ENCODE assay signal across 7 cellular contexts in the genomic region with DNA sequence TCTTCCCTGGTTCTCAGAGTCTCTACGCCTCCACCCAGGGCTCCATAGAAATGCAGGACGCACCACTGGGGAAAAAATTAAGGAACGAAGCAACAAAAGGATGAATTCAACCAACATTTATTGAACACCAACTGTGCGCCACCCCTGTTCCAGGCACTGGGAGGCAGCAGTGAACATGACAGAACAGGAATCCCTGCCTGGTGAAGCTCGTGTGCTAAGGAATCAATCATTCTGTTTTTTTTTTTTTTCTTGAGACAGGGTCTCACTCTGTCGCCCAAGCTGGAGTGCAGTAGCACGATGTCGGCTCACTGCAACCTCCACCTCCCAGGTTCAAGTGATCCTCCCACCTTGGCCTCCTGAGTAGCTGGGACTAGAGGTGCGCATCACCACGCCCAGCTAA. TPM values are rescaled to one million over a fixed set of nuclear protein-coding genes. Genes with fewer than 3 reads are reported as not detected.
DNase-seq lines count a peak whose midpoint lies in the region; ATAC-seq and TF ChIP-seq lines count a peak whose summit lies in the region.
"Had no signal": no experiment of that assay in that cellular context is flagged by ENCODE, and none has a peak within 500 bp of the region (broad histone marks: within the 10 kb centered on the region; RNA-seq: fewer than 3 reads in every experiment).

No MANE protein-coding gene starts in this region.

- peaks cover 2% of the 10 kb centered on the region for H3K27me3 Mint-ChIP-seq in HFFc6 (ENCODE audit: insufficient read depth)

- H3K27me3 ChIP-seq in brain microvascular endothelial cell (replicated peaks) (no peaks in the 10 kb centered on the region), H7 (ENCODE audit: control insufficient read depth, insufficient read depth, low read length) (no peaks in the 10 kb centered on the region)

- in situ Hi-C loops in brain microvascular endothelial cell (cut with HindIII; ENCODE audit: low pct_ligation_motif_present, low sequenced_read_pairs) = no loop called here

- H3K9me3 Mint-ChIP-seq in HFFc6 = no peaks in the 10 kb centered on the region

- peaks cover 15% of the 10 kb centered on the region; the same call in 1 of the 2 replicates for H3K36me3 Mint-ChIP-seq in HFFc6 (ENCODE audit: low read depth)

- peaks cover 12% of the 10 kb centered on the region for H3K4me1 Mint-ChIP-seq in HFFc6 (ENCODE audit: low read depth)

- H3K4me3 Mint-ChIP-seq in HFFc6 = no peak overlapping the region

- H3K4me3 ChIP-seq in AG09309 (ENCODE audit: control insufficient read depth, low read depth, low read length) = no peak overlapping the region
- no peak overlapping the region for H3K4me3 ChIP-seq in brain microvascular endothelial cell (ENCODE audit: low read depth, low read length)
- H3K4me3 ChIP-seq in H7 (ENCODE audit: insufficient read depth, low read depth, low read length) = no peak overlapping the region

- no peak for ATAC-seq in HG03460 (IDR thresholded peaks at IDR 0.05; ENCODE audit: unreplicated experiment)

- no peak overlapping the region for H3K27ac Mint-ChIP-seq in HFFc6

- no peak for DNase-seq in AG09309 (ENCODE audit: low read depth)
- peak; percentile 1 for DNase-seq in HFFc6
- no peak for DNase-seq in brain microvascular endothelial cell
- DNase-seq in H7 = no peak
- DNase-seq in DMS114 treated with DMSO at 0.1 percent for 48 hours (lab: John Stamatoyannopoulos, UW; ENCODE audit: unreplicated experiment) = no peak
- DNase-seq: SHP77 treated with DMSO at 0.1 percent for 48 hours had no signal

- peaks cover 2% of the 10 kb centered on the region for H3K36me3 ChIP-seq in brain microvascular endothelial cell (replicated peaks)
- peaks cover 2% of the 10 kb centered on the region; the same call in 1 of the 2 replicates for H3K36me3 ChIP-seq in H7 (replicated peaks; ENCODE audit: control insufficient read depth, insufficient read depth, low read length)

- peak; percentile 31 for TF ChIP-seq CTCF in AG09309 (IDR thresholded peaks at IDR 0.05; ENCODE audit: control insufficient read depth, insufficient read depth, low read depth, low read length, missing control alignments)
- TF ChIP-seq CTCF in HFFc6 (IDR thresholded peaks at IDR 0.05) = peak; percentile 37
- peak; percentile 57 for TF ChIP-seq CTCF in brain microvascular endothelial cell (IDR thresholded peaks at IDR 0.05; ENCODE audit: low read depth, low read length, missing control alignments)

- no peak overlapping the region for H3K27ac ChIP-seq in brain microvascular endothelial cell

RNA-seq across cellular contexts. Expression of a gene that starts 1.9 kb away (rescaled TPM):
- 10 to 100 TPM; 51.5 to 66.7 (median 59.7) TPM for total RNA-seq in HFFc6 (2021; fragmentation: NEBNext Ultra II Directional; extraction: Animal tissue kit (Norgen Biotek cat#: 25700))
- 72.2 and 85.5 TPM in 2 replicates for total RNA-seq in H7 (2014; rRNA removed; shearing (Covaris generic))

RNA-seq across cellular contexts. Expression of a gene that starts 4.1 kb away (rescaled TPM):
- total RNA-seq in HFFc6 (2021; fragmentation: NEBNext Ultra II Directional; extraction: Animal tissue kit (Norgen Biotek cat#: 25700)) = under 1 TPM in 5 of 6 experiments, not detected in 1; 0.40 to 0.91 (median 0.79) TPM
- 44.0 and 65.0 TPM in 2 replicates for total RNA-seq in H7 (2014; rRNA removed; shearing (Covaris generic))

RNA-seq across cellular contexts. Expression of a gene that starts 34.7 kb away (rescaled TPM):
- total RNA-seq in HFFc6 (2021; fragmentation: NEBNext Ultra II Directional; extraction: Animal tissue kit (Norgen Biotek cat#: 25700)) = 10 to 100 TPM in 4 of 6 experiments, 1 to 10 TPM in 2; 9.0 to 13.8 (median 10.7) TPM
- total RNA-seq in H7 (2014; rRNA removed; shearing (Covaris generic)) = 22.8 and 23.8 TPM in 2 replicates

RNA-seq across cellular contexts. Expression of a gene that starts 47.5 kb away (rescaled TPM):
- 10 to 100 TPM; 26.0 to 42.2 (median 39.1) TPM for total RNA-seq in HFFc6 (2021; fragmentation: NEBNext Ultra II Directional; extraction: Animal tissue kit (Norgen Biotek cat#: 25700))
- total RNA-seq in H7 (2014; rRNA removed; shearing (Covaris generic)) = 158 and 159 TPM in 2 replicates

Comparison
In these comparisons a context has a peak if more than half of its experiments do, and no peak if none do; other contexts are left out.
1. RNA of a gene that starts 4.1 kb away (total RNA-seq): 44.0 to 65.0 TPM in H7; 0.40 to 0.91 TPM in HFFc6; every median in the first group is over 10 times any median in the second.
2. Peak in every context shown above with its lines, with median percentiles within 50 percentile points of each other: CTCF ChIP-seq.